ENCODE assay signal across 4 cellular contexts in the genomic region with DNA sequence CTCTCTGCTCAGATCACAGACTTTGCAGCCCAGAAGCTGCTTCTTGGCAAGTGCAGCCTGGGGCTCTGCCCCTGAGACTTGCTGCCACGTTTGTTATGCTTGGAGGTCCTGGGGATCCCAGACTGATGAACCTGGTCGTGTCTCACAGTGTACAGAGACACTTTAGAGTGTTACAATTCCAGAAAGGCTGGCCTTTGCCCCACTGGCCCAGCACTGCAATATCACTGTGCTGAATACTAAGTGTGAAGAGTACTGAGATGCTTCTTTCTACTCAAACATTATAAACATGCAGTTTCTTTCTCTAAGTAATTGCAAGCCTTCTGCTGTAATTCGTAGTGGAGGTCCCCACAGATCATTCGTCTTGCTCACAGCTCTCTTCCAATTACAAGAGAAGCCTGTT.
TF ChIP-seq lines count a peak whose summit lies in the region.

No MANE protein-coding gene starts in this region.

TF ChIP-seq in HepG2, 621 proteins besides CTCF, POLR2A, EP300 and RAD21 (continues in another document):
- TF ChIP-seq CHD2 (IDR thresholded peaks at IDR 0.05; ENCODE audit: low read depth, low read length), result no peak
- no peak for TF ChIP-seq CHCHD3 (CRISPR knock-in tag; IDR thresholded peaks at IDR 0.05)
- no peak for TF ChIP-seq BHLHE40 (IDR thresholded peaks at IDR 0.05; ENCODE audit: low read length)
- TF ChIP-seq RARG (CRISPR knock-in tag; IDR thresholded peaks at IDR 0.05; ENCODE audit: low read depth), result no peak
- no peak for TF ChIP-seq SRY (CRISPR knock-in tag; IDR thresholded peaks at IDR 0.05)
- TF ChIP-seq, protein P1, sequence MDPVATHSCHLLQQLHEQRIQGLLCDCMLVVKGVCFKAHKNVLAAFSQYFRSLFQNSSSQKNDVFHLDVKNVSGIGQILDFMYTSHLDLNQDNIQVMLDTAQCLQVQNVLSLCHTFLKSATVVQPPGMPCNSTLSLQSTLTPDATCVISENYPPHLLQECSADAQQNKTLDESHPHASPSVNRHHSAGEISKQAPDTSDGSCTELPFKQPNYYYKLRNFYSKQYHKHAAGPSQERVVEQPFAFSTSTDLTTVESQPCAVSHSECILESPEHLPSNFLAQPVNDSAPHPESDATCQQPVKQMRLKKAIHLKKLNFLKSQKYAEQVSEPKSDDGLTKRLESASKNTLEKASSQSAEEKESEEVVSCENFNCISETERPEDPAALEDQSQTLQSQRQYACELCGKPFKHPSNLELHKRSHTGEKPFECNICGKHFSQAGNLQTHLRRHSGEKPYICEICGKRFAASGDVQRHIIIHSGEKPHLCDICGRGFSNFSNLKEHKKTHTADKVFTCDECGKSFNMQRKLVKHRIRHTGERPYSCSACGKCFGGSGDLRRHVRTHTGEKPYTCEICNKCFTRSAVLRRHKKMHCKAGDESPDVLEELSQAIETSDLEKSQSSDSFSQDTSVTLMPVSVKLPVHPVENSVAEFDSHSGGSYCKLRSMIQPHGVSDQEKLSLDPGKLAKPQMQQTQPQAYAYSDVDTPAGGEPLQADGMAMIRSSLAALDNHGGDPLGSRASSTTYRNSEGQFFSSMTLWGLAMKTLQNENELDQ (CRISPR knock-in tag; IDR thresholded peaks at IDR 0.05; ENCODE audit: borderline replicate concordance), result no peak
- TF ChIP-seq, protein P2, sequence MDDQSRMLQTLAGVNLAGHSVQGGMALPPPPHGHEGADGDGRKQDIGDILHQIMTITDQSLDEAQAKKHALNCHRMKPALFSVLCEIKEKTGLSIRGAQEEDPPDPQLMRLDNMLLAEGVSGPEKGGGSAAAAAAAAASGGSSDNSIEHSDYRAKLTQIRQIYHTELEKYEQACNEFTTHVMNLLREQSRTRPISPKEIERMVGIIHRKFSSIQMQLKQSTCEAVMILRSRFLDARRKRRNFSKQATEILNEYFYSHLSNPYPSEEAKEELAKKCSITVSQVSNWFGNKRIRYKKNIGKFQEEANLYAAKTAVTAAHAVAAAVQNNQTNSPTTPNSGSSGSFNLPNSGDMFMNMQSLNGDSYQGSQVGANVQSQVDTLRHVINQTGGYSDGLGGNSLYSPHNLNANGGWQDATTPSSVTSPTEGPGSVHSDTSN (CRISPR knock-in tag; IDR thresholded peaks at IDR 0.05; ENCODE audit: borderline replicate concordance), result no peak
- TF ChIP-seq, protein P3, sequence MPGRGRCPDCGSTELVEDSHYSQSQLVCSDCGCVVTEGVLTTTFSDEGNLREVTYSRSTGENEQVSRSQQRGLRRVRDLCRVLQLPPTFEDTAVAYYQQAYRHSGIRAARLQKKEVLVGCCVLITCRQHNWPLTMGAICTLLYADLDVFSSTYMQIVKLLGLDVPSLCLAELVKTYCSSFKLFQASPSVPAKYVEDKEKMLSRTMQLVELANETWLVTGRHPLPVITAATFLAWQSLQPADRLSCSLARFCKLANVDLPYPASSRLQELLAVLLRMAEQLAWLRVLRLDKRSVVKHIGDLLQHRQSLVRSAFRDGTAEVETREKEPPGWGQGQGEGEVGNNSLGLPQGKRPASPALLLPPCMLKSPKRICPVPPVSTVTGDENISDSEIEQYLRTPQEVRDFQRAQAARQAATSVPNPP (CRISPR knock-in tag; IDR thresholded peaks at IDR 0.05), result no peak
- no peak for TF ChIP-seq SMYD3 (CRISPR knock-in tag; IDR thresholded peaks at IDR 0.05)

TF ChIP-seq in GM12878, 131 proteins besides CTCF, POLR2A, EP300 and RAD21 (continues in another document):
- TF ChIP-seq, protein P4, sequence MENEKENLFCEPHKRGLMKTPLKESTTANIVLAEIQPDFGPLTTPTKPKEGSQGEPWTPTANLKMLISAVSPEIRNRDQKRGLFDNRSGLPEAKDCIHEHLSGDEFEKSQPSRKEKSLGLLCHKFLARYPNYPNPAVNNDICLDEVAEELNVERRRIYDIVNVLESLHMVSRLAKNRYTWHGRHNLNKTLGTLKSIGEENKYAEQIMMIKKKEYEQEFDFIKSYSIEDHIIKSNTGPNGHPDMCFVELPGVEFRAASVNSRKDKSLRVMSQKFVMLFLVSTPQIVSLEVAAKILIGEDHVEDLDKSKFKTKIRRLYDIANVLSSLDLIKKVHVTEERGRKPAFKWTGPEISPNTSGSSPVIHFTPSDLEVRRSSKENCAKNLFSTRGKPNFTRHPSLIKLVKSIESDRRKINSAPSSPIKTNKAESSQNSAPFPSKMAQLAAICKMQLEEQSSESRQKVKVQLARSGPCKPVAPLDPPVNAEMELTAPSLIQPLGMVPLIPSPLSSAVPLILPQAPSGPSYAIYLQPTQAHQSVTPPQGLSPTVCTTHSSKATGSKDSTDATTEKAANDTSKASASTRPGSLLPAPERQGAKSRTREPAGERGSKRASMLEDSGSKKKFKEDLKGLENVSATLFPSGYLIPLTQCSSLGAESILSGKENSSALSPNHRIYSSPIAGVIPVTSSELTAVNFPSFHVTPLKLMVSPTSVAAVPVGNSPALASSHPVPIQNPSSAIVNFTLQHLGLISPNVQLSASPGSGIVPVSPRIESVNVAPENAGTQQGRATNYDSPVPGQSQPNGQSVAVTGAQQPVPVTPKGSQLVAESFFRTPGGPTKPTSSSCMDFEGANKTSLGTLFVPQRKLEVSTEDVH (IDR thresholded peaks at IDR 0.05; ENCODE audit: low read depth, partially characterized antibody), result no peak
- TF ChIP-seq EED (IDR thresholded peaks at IDR 0.05; ENCODE audit: low read depth), result no peak
- TF ChIP-seq, protein P5, sequence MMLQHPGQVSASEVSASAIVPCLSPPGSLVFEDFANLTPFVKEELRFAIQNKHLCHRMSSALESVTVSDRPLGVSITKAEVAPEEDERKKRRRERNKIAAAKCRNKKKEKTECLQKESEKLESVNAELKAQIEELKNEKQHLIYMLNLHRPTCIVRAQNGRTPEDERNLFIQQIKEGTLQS (IDR thresholded peaks at IDR 0.05; ENCODE audit: borderline replicate concordance, extremely low read depth, low read depth, low read length), result no peak
- no peak for TF ChIP-seq SRF (IDR thresholded peaks at IDR 0.05; ENCODE audit: low read depth in 2 of 2, low read length in 2 of 2)
- no peak for TF ChIP-seq EGR1 (IDR thresholded peaks at IDR 0.05; ENCODE audit: borderline replicate concordance in 1 of 2, low read depth in 2 of 2, low read length in 2 of 2)

TF ChIP-seq in H1, 55 proteins besides CTCF, POLR2A, EP300 and RAD21:
- no peak for TF ChIP-seq RXRA (IDR thresholded peaks at IDR 0.05; ENCODE audit: insufficient read depth, low read depth, low read length)
- TF ChIP-seq HDAC6 (IDR thresholded peaks at IDR 0.05; ENCODE audit: low read depth, low read length), result no peak

TF ChIP-seq in SK-N-SH treated with all-trans-retinoic acid at 6 μM for 48 hours, 23 proteins besides CTCF, POLR2A, EP300 and RAD21:
- TF ChIP-seq RARB (CRISPR knock-in tag; IDR thresholded peaks at IDR 0.05) (no peak), ISL1 (CRISPR knock-in tag; IDR thresholded peaks at IDR 0.05) (no peak), ARNTL (CRISPR knock-in tag; IDR thresholded peaks at IDR 0.05; ENCODE audit: borderline replicate concordance, low read depth) (no peak), BACH2 (CRISPR knock-in tag; IDR thresholded peaks at IDR 0.05; ENCODE audit: borderline replicate concordance) (no peak), ZFP30 (CRISPR knock-in tag; IDR thresholded peaks at IDR 0.05) (no peak), ZNF70 (CRISPR knock-in tag; IDR thresholded peaks at IDR 0.05) (no peak), PPARA (CRISPR knock-in tag; IDR thresholded peaks at IDR 0.05; ENCODE audit: borderline replicate concordance) (no peak), CSDC2 (CRISPR knock-in tag; IDR thresholded peaks at IDR 0.05) (no peak), TOX (CRISPR knock-in tag; IDR thresholded peaks at IDR 0.05; ENCODE audit: borderline replicate concordance) (no peak), ZC3H10 (CRISPR knock-in tag; IDR thresholded peaks at IDR 0.05) (no peak), OSR1 (CRISPR knock-in tag; IDR thresholded peaks at IDR 0.05) (no peak), ESRRG (CRISPR knock-in tag; IDR thresholded peaks at IDR 0.05) (no peak), ZNF8 (CRISPR knock-in tag; IDR thresholded peaks at IDR 0.05) (no peak), ZNF565 (CRISPR knock-in tag; conservative IDR thresholded peaks at IDR 0.05; ENCODE audit: low read depth) (no peak)
- TF ChIP-seq, protein P6, sequence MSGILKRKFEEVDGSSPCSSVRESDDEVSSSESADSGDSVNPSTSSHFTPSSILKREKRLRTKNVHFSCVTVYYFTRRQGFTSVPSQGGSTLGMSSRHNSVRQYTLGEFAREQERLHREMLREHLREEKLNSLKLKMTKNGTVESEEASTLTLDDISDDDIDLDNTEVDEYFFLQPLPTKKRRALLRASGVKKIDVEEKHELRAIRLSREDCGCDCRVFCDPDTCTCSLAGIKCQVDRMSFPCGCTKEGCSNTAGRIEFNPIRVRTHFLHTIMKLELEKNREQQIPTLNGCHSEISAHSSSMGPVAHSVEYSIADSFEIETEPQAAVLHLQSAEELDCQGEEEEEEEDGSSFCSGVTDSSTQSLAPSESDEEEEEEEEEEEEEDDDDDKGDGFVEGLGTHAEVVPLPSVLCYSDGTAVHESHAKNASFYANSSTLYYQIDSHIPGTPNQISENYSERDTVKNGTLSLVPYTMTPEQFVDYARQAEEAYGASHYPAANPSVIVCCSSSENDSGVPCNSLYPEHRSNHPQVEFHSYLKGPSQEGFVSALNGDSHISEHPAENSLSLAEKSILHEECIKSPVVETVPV (CRISPR knock-in tag; IDR thresholded peaks at IDR 0.05), result no peak
- TF ChIP-seq, protein P7, sequence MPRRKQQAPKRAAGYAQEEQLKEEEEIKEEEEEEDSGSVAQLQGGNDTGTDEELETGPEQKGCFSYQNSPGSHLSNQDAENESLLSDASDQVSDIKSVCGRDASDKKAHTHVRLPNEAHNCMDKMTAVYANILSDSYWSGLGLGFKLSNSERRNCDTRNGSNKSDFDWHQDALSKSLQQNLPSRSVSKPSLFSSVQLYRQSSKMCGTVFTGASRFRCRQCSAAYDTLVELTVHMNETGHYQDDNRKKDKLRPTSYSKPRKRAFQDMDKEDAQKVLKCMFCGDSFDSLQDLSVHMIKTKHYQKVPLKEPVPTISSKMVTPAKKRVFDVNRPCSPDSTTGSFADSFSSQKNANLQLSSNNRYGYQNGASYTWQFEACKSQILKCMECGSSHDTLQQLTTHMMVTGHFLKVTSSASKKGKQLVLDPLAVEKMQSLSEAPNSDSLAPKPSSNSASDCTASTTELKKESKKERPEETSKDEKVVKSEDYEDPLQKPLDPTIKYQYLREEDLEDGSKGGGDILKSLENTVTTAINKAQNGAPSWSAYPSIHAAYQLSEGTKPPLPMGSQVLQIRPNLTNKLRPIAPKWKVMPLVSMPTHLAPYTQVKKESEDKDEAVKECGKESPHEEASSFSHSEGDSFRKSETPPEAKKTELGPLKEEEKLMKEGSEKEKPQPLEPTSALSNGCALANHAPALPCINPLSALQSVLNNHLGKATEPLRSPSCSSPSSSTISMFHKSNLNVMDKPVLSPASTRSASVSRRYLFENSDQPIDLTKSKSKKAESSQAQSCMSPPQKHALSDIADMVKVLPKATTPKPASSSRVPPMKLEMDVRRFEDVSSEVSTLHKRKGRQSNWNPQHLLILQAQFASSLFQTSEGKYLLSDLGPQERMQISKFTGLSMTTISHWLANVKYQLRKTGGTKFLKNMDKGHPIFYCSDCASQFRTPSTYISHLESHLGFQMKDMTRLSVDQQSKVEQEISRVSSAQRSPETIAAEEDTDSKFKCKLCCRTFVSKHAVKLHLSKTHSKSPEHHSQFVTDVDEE (CRISPR knock-in tag; IDR thresholded peaks at IDR 0.05), result no peak
- TF ChIP-seq, protein P8, sequence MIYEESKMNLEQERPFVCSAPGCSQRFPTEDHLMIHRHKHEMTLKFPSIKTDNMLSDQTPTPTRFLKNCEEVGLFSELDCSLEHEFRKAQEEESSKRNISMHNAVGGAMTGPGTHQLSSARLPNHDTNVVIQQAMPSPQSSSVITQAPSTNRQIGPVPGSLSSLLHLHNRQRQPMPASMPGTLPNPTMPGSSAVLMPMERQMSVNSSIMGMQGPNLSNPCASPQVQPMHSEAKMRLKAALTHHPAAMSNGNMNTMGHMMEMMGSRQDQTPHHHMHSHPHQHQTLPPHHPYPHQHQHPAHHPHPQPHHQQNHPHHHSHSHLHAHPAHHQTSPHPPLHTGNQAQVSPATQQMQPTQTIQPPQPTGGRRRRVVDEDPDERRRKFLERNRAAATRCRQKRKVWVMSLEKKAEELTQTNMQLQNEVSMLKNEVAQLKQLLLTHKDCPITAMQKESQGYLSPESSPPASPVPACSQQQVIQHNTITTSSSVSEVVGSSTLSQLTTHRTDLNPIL (CRISPR knock-in tag; IDR thresholded peaks at IDR 0.05; ENCODE audit: low read depth), result no peak
- TF ChIP-seq, protein P9, sequence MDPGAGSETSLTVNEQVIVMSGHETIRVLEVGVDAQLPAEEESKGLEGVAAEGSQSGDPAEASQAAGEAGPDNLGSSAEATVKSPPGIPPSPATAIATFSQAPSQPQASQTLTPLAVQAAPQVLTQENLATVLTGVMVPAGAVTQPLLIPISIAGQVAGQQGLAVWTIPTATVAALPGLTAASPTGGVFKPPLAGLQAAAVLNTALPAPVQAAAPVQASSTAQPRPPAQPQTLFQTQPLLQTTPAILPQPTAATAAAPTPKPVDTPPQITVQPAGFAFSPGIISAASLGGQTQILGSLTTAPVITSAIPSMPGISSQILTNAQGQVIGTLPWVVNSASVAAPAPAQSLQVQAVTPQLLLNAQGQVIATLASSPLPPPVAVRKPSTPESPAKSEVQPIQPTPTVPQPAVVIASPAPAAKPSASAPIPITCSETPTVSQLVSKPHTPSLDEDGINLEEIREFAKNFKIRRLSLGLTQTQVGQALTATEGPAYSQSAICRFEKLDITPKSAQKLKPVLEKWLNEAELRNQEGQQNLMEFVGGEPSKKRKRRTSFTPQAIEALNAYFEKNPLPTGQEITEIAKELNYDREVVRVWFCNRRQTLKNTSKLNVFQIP (CRISPR knock-in tag; IDR thresholded peaks at IDR 0.05; ENCODE audit: borderline replicate concordance, low read depth), result no peak
TF ChIP-seq in SK-N-SH treated with all-trans-retinoic acid at 6 μM for 48 hours: peak in this region for 0.
